Comparison of ENCODE assay signal across 1 cellular context in the genomic region with DNA sequence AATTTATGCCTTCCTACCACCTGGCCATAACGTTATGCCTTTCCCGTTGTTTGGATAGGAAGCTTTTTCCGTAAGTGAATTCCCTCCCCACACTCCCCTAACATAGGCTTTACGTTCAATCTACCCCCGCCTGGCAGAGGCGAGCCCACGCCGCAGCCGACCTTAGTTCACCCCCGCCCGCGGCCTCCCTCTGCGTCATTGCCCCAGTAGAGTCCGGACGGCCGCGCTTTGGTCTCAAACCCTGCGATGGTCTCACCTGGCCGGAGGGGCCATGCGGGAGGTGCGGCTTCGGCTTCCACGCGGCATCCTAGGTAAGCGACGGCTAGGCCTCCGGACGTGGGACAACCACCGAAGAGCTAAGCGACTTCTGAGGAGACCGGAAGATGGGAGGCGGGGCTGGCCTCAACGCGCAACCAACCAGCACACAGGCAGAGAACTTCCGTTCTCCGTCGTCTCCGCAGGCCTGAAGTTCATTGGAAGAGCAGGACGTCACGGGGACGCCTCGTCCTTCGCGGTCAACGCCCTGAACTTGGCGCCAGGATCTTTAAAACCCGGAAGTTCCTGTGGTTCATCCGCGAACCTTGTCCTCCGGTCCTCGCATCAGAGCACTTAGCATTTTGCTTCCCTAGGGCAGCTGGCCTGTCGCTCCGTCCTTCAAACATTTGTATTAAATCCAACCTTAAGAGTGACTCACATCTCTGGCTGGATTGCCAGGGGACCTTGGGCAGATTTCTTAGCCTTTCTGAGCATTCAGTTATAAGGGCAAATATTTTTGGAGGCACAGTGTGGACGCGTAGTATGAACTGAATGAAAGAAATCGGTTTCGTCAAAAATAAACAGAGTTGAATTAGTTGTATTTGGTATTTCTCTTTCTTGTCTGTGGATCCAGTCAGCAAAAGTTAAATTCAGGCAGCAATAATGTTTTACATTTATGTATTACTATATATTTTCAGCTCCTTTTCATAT.
A peak's percentile ranks its signal among the peaks of the same experiment; 100 is the strongest.
TF ChIP-seq lines count a peak whose summit lies in the region.

A gene with protein sequence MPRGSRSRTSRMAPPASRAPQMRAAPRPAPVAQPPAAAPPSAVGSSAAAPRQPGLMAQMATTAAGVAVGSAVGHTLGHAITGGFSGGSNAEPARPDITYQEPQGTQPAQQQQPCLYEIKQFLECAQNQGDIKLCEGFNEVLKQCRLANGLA (minus strand): TSS at position 369 of the 966 bp plus-strand sequence. CDS start 63 bp downstream, at position 306.

TF ChIP-seq in HepG2, 621 proteins besides CTCF, POLR2A, EP300 and RAD21 (continued from another document and continues in another):
- TF ChIP-seq NONO (IDR thresholded peaks at IDR 0.05) (no peak), NONO (CRISPR knock-in tag; conservative IDR thresholded peaks at IDR 0.05) (peak; percentile 92), MED13 (CRISPR knock-in tag; IDR thresholded peaks at IDR 0.05) (no peak), THAP9 (CRISPR knock-in tag; IDR thresholded peaks at IDR 0.05; ENCODE audit: borderline replicate concordance) (peak; percentile 84), FOXC1 (CRISPR knock-in tag; IDR thresholded peaks at IDR 0.05; ENCODE audit: borderline replicate concordance) (no peak; the same call in 1 of the 2 replicates), MTF2 (CRISPR knock-in tag; IDR thresholded peaks at IDR 0.05; ENCODE audit: borderline replicate concordance) (peak; percentile 79; the same call in 1 of the 2 replicates), NR2F1 (CRISPR knock-in tag; IDR thresholded peaks at IDR 0.05) (no peak), RAD51 (IDR thresholded peaks at IDR 0.05; ENCODE audit: borderline replicate concordance) (no peak), ZNF672 (CRISPR knock-in tag; IDR thresholded peaks at IDR 0.05) (no peak), ZNF614 (CRISPR knock-in tag; IDR thresholded peaks at IDR 0.05; ENCODE audit: borderline replicate concordance) (peak; percentile 87), ZNF761 (CRISPR knock-in tag; conservative IDR thresholded peaks at IDR 0.05) (no peak; the same call in 1 of the 2 replicates), FUBP1 (CRISPR knock-in tag; IDR thresholded peaks at IDR 0.05; ENCODE audit: borderline replicate concordance) (no peak), ZFP62 (CRISPR knock-in tag; IDR thresholded peaks at IDR 0.05) (no peak), SSRP1 (CRISPR knock-in tag; IDR thresholded peaks at IDR 0.05) (no peak), ZNF251 (CRISPR knock-in tag; IDR thresholded peaks at IDR 0.05) (no peak), POLR2AphosphoS2 (IDR thresholded peaks at IDR 0.05; ENCODE audit: low read depth, low read length) (no peak), ZNF607 (CRISPR knock-in tag; IDR thresholded peaks at IDR 0.05; ENCODE audit: borderline replicate concordance) (0 out of 2 replicates have a peak, but pooled peaks have one; percentile 34), RNF2 (conservative IDR thresholded peaks at IDR 0.05; ENCODE audit: low read depth) (peak; percentile 68; the same call in 1 of the 2 replicates), ZNF484 (CRISPR knock-in tag; IDR thresholded peaks at IDR 0.05; ENCODE audit: borderline replicate concordance, low read depth) (no peak), ZNF782 (CRISPR knock-in tag; IDR thresholded peaks at IDR 0.05; ENCODE audit: borderline replicate concordance) (peak; percentile 66; the same call in 1 of the 2 replicates), ZNF510 (CRISPR knock-in tag; IDR thresholded peaks at IDR 0.05; ENCODE audit: low read depth) (no peak), ZNF839 (CRISPR knock-in tag; IDR thresholded peaks at IDR 0.05; ENCODE audit: borderline replicate concordance) (peak; percentile 84; the same call in 1 of the 2 replicates), GLMP (CRISPR knock-in tag; IDR thresholded peaks at IDR 0.05; ENCODE audit: borderline replicate concordance) (no peak), NR0B2 (CRISPR knock-in tag; IDR thresholded peaks at IDR 0.05) (peak; percentile 84; the same call in 1 of the 2 replicates), NFYB (CRISPR knock-in tag; IDR thresholded peaks at IDR 0.05) (peak; percentile 98)
- TF ChIP-seq, protein P1, sequence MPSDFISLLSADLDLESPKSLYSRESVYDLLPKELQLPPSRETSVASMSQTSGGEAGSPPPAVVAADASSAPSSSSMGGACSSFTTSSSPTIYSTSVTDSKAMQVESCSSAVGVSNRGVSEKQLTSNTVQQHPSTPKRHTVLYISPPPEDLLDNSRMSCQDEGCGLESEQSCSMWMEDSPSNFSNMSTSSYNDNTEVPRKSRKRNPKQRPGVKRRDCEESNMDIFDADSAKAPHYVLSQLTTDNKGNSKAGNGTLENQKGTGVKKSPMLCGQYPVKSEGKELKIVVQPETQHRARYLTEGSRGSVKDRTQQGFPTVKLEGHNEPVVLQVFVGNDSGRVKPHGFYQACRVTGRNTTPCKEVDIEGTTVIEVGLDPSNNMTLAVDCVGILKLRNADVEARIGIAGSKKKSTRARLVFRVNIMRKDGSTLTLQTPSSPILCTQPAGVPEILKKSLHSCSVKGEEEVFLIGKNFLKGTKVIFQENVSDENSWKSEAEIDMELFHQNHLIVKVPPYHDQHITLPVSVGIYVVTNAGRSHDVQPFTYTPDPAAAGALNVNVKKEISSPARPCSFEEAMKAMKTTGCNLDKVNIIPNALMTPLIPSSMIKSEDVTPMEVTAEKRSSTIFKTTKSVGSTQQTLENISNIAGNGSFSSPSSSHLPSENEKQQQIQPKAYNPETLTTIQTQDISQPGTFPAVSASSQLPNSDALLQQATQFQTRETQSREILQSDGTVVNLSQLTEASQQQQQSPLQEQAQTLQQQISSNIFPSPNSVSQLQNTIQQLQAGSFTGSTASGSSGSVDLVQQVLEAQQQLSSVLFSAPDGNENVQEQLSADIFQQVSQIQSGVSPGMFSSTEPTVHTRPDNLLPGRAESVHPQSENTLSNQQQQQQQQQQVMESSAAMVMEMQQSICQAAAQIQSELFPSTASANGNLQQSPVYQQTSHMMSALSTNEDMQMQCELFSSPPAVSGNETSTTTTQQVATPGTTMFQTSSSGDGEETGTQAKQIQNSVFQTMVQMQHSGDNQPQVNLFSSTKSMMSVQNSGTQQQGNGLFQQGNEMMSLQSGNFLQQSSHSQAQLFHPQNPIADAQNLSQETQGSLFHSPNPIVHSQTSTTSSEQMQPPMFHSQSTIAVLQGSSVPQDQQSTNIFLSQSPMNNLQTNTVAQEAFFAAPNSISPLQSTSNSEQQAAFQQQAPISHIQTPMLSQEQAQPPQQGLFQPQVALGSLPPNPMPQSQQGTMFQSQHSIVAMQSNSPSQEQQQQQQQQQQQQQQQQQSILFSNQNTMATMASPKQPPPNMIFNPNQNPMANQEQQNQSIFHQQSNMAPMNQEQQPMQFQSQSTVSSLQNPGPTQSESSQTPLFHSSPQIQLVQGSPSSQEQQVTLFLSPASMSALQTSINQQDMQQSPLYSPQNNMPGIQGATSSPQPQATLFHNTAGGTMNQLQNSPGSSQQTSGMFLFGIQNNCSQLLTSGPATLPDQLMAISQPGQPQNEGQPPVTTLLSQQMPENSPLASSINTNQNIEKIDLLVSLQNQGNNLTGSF (CRISPR knock-in tag; IDR thresholded peaks at IDR 0.05) = no peak
- TF ChIP-seq, protein P2, sequence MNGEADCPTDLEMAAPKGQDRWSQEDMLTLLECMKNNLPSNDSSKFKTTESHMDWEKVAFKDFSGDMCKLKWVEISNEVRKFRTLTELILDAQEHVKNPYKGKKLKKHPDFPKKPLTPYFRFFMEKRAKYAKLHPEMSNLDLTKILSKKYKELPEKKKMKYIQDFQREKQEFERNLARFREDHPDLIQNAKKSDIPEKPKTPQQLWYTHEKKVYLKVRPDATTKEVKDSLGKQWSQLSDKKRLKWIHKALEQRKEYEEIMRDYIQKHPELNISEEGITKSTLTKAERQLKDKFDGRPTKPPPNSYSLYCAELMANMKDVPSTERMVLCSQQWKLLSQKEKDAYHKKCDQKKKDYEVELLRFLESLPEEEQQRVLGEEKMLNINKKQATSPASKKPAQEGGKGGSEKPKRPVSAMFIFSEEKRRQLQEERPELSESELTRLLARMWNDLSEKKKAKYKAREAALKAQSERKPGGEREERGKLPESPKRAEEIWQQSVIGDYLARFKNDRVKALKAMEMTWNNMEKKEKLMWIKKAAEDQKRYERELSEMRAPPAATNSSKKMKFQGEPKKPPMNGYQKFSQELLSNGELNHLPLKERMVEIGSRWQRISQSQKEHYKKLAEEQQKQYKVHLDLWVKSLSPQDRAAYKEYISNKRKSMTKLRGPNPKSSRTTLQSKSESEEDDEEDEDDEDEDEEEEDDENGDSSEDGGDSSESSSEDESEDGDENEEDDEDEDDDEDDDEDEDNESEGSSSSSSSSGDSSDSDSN (CRISPR knock-in tag; IDR thresholded peaks at IDR 0.05) = peak; percentile 81
- TF ChIP-seq, protein P3, sequence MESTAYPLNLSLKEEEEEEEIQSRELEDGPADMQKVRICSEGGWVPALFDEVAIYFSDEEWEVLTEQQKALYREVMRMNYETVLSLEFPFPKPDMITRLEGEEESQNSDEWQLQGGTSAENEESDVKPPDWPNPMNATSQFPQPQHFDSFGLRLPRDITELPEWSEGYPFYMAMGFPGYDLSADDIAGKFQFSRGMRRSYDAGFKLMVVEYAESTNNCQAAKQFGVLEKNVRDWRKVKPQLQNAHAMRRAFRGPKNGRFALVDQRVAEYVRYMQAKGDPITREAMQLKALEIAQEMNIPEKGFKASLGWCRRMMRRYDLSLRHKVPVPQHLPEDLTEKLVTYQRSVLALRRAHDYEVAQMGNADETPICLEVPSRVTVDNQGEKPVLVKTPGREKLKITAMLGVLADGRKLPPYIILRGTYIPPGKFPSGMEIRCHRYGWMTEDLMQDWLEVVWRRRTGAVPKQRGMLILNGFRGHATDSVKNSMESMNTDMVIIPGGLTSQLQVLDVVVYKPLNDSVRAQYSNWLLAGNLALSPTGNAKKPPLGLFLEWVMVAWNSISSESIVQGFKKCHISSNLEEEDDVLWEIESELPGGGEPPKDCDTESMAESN (CRISPR knock-in tag; conservative IDR thresholded peaks at IDR 0.05) = peak; percentile 70
- TF ChIP-seq, protein P4, sequence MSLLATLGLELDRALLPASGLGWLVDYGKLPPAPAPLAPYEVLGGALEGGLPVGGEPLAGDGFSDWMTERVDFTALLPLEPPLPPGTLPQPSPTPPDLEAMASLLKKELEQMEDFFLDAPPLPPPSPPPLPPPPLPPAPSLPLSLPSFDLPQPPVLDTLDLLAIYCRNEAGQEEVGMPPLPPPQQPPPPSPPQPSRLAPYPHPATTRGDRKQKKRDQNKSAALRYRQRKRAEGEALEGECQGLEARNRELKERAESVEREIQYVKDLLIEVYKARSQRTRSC (CRISPR knock-in tag; IDR thresholded peaks at IDR 0.05; ENCODE audit: low read depth) = no peak
